22 cellular contexts compared by ENCODE assay signal in the genomic region with DNA sequence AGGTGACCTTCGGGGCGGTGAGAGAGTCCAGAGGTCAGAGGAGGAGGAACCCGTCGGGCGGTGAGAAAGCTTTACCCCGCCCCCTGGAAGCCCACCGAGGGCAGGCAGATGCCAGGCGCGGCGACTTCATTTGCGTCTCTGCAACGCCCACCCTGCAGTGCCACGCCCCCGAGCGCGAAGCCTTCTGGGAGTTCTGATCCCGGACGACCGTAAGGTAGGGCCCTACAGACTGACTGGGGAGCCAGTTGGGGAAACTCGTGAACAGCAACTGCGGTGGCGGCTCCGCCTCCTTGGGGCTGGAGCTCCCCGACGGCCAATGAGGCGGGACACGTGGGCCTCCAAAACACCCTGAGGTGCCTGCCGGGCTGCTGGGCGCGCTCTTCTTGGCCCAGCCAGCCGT. TPM values are rescaled to one million over a fixed set of nuclear protein-coding genes. Genes with fewer than 3 reads are reported as not detected.
"Had no signal": no experiment of that assay in that cellular context is flagged by ENCODE, and none has a peak within 500 bp of the region (broad histone marks: within the 10 kb centered on the region; RNA-seq: fewer than 3 reads in every experiment).

No MANE protein-coding gene starts in this region.

- DNase-seq: effector memory CD8-positive, alpha-beta T cell; esophagus squamous epithelium; foreskin fibroblast; left colon; mesendoderm; naive thymus-derived CD4-positive, alpha-beta T cell; nephron progenitor cell; retina; right lobe of liver; spleen; stimulated activated CD4-positive, alpha-beta T cell treated with anti-CD3 and anti-CD28 coated beads, Interleukin-15, amount 100 ng/mL, for 24 hours; stimulated activated CD4-positive, alpha-beta T cell treated with anti-CD3 and anti-CD28 coated beads, Interleukin-1b, Interleukin-23, amount 100 ng/mL, for 48 hours; stimulated activated CD4-positive, alpha-beta T cell treated with anti-CD3 and anti-CD28 coated beads, Interleukin-4, amount 100 ng/mL, for 24 hours had no signal

- H3K36me3 ChIP-seq: esophagus squamous epithelium, neutrophil, right lobe of liver, spleen, tibial nerve had no signal

- ATAC-seq: effector memory CD8-positive, alpha-beta T cell; left colon; naive thymus-derived CD4-positive, alpha-beta T cell; psoas muscle; stimulated activated memory B cell treated with anti-CD40 and anti-IgM and Interleukin-4, amounts not matched to agents 10 μg/mL and 1 μg/mL and 100 μg/mL, for 72 hours had no signal

- H3K9me3 Mint-ChIP-seq: dendritic cell treated with granulocyte-macrophage colony-stimulating factor and Interleukin-4, amounts not matched to agents 40 ng/mL and 50 ng/mL, for 4 days; effector memory CD8-positive, alpha-beta T cell; nephron progenitor cell; stimulated activated naive CD8-positive, alpha-beta T cell treated with anti-CD3 and anti-CD28 coated beads, Interleukin-15, Interleukin-2, amounts not matched to agents 100 ng/mL and 50 ng/mL, for 24 hours had no signal

- H3K4me3 Mint-ChIP-seq: dendritic cell treated with granulocyte-macrophage colony-stimulating factor and Interleukin-4, amounts not matched to agents 40 ng/mL and 50 ng/mL, for 4 days; effector memory CD8-positive, alpha-beta T cell; naive thymus-derived CD4-positive, alpha-beta T cell; nephron progenitor cell; stimulated activated memory B cell treated with anti-CD40 and anti-IgM and Interleukin-4, amounts not matched to agents 10 μg/mL and 1 μg/mL and 100 μg/mL, for 72 hours; stimulated activated naive CD8-positive, alpha-beta T cell treated with anti-CD3 and anti-CD28 coated beads, Interleukin-15, Interleukin-2, amounts not matched to agents 100 ng/mL and 50 ng/mL, for 24 hours had no signal

- H3K36me3 Mint-ChIP-seq: naive thymus-derived CD4-positive, alpha-beta T cell; stimulated activated memory B cell treated with anti-CD40 and anti-IgM and Interleukin-4, amounts not matched to agents 10 μg/mL and 1 μg/mL and 100 μg/mL, for 72 hours had no signal

- H3K27me3 ChIP-seq: right lobe of liver, tibial nerve had no signal

- H3K27ac ChIP-seq: epithelial cell of prostate, esophagus squamous epithelium, neutrophil, psoas muscle, right lobe of liver, spleen, tibial nerve had no signal

- H3K9me3 ChIP-seq: esophagus squamous epithelium, neutrophil, psoas muscle, right lobe of liver, spleen, tibial nerve had no signal

- H3K4me1 Mint-ChIP-seq: stimulated activated memory B cell treated with anti-CD40 and anti-IgM and Interleukin-4, amounts not matched to agents 10 μg/mL and 1 μg/mL and 100 μg/mL, for 72 hours had no signal

- H3K27ac Mint-ChIP-seq: dendritic cell treated with granulocyte-macrophage colony-stimulating factor and Interleukin-4, amounts not matched to agents 40 ng/mL and 50 ng/mL, for 4 days; effector memory CD8-positive, alpha-beta T cell; naive thymus-derived CD4-positive, alpha-beta T cell; nephron progenitor cell; stimulated activated memory B cell treated with anti-CD40 and anti-IgM and Interleukin-4, amounts not matched to agents 10 μg/mL and 1 μg/mL and 100 μg/mL, for 72 hours; stimulated activated naive CD8-positive, alpha-beta T cell treated with anti-CD3 and anti-CD28 coated beads, Interleukin-15, Interleukin-2, amounts not matched to agents 100 ng/mL and 50 ng/mL, for 24 hours had no signal

- H3K4me3 ChIP-seq: esophagus squamous epithelium, psoas muscle, right lobe of liver, spleen, tibial nerve had no signal

- H3K4me1 ChIP-seq: esophagus squamous epithelium, psoas muscle, right lobe of liver, spleen had no signal

- FAIRE-seq: colon had no signal

RNA-seq across cellular contexts. Expression of a gene that starts 46.0 kb away (rescaled TPM):
- total RNA-seq: lung microvascular endothelial cell had no signal
- polyA plus RNA-seq: naive thymus-derived CD4-positive, alpha-beta T cell had no signal
